21 cellular contexts compared by ENCODE assay signal in genomic region chr22:47151490-47151889, GRCh38.
DNase-seq lines count a peak whose midpoint lies in the region; ATAC-seq and TF ChIP-seq lines count a peak whose summit lies in the region.
"Had no signal": no experiment of that assay in that cellular context is flagged by ENCODE, and none has a peak within 500 bp of the region (broad histone marks: within the 10 kb centered on the region; RNA-seq: fewer than 3 reads in every experiment).

No MANE protein-coding gene starts in this region.

- no peak overlapping the region for H4K5ac ChIP-seq in IMR-90 (ENCODE audit: low read depth, low read length)

- H3K4ac ChIP-seq in IMR-90 (ENCODE audit: low read depth, low read length): no peak overlapping the region

- H3K27me3 ChIP-seq in IMR-90 (ENCODE audit: control insufficient read depth, insufficient read depth, low read length): no peaks in the 10 kb centered on the region
- H3K27me3 ChIP-seq in CD4-positive, alpha-beta T cell (ENCODE audit: control insufficient read depth, insufficient read depth, low read length): no peaks in the 10 kb centered on the region
- H3K27me3 ChIP-seq: colonic mucosa had no signal

- no peaks in the 10 kb centered on the region for H3K4me1 Mint-ChIP-seq in CD4-positive, alpha-beta T cell (ENCODE audit: low read depth)
- H3K4me1 Mint-ChIP-seq in activated CD8-positive, alpha-beta T cell treated with anti-CD3 and anti-CD28 coated beads, Interleukin-2, amount 10 ng/mL, durations not matched to agents 7 days and 5 days (ENCODE audit: low read depth): peaks cover 9% of the 10 kb centered on the region

- H2BK120ac ChIP-seq in IMR-90 (ENCODE audit: low read depth, low read length): no peak overlapping the region

- peak overlapping the region; percentile 27; the same call in 1 of the 2 replicates for H2AK5ac ChIP-seq in IMR-90 (ENCODE audit: low read depth, low read length)

- H3K4me3 ChIP-seq in IMR-90 (ENCODE audit: insufficient read depth, low read depth, low read length): no peak overlapping the region
- no peak overlapping the region for H3K4me3 ChIP-seq in astrocyte of the spinal cord (ENCODE audit: low read depth, low read length)
- H3K4me3 ChIP-seq: colonic mucosa, prostate gland, thoracic aorta had no signal

- H3K79me1 ChIP-seq in IMR-90 (ENCODE audit: low read depth in 1 of 2, low read length in 2 of 2): peaks cover 0 to 5% of the 10 kb centered on the region in 2 experiments; a peak in 1 of 4 replicates

- TF ChIP-seq RAD21 in IMR-90 (IDR thresholded peaks at IDR 0.05; ENCODE audit: low read length): no peak

- no peak overlapping the region for H3K4me3 Mint-ChIP-seq in CD4-positive, alpha-beta T cell
- no peak overlapping the region for H3K4me3 Mint-ChIP-seq in activated CD8-positive, alpha-beta T cell treated with anti-CD3 and anti-CD28 coated beads, Interleukin-2, amount 10 ng/mL, durations not matched to agents 7 days and 5 days
- H3K4me3 Mint-ChIP-seq: memory B cell, nephron, T-cell had no signal

- POLR2A ChIA-PET in IMR-90 (lab: Charles Lee; ENCODE audit: unreplicated experiment): no interaction called here
- POLR2A ChIA-PET in CD4-positive, alpha-beta T cell (lab: Charles Lee): no interaction called here
- POLR2A ChIA-PET in activated CD8-positive, alpha-beta T cell treated with anti-CD3 and anti-CD28 coated beads, Interleukin-2, amount 10 ng/mL, durations not matched to agents 7 days and 5 days (lab: Charles Lee): no interaction called here

- H3K4me1 ChIP-seq in IMR-90 (ENCODE audit: control insufficient read depth, insufficient read depth, low read length): peaks cover 16% of the 10 kb centered on the region
- H3K4me1 ChIP-seq: colonic mucosa had no signal

- no peak for TF ChIP-seq POLR2A in IMR-90 (IDR thresholded peaks at IDR 0.05; ENCODE audit: low read depth, low read length)

- H3K27ac ChIP-seq in IMR-90 (ENCODE audit: insufficient read depth, low read length): no peak overlapping the region
- no peak overlapping the region for H3K27ac ChIP-seq in CD4-positive, alpha-beta T cell (ENCODE audit: low read depth, low read length)
- H3K27ac ChIP-seq: colonic mucosa, epithelial cell of prostate, prostate gland, thoracic aorta had no signal

- no peak overlapping the region for H2BK15ac ChIP-seq in IMR-90 (ENCODE audit: low read depth, low read length)

- H2AFZ ChIP-seq in IMR-90 (replicated peaks; ENCODE audit: low read length, poor library complexity): no peak overlapping the region

- H3K14ac ChIP-seq in IMR-90 (replicated peaks; ENCODE audit: low read depth, low read length): no peak overlapping the region

- H3K36me3 Mint-ChIP-seq in CD4-positive, alpha-beta T cell (ENCODE audit: low read depth): peaks cover 9% of the 10 kb centered on the region
- no peaks in the 10 kb centered on the region for H3K36me3 Mint-ChIP-seq in activated CD8-positive, alpha-beta T cell treated with anti-CD3 and anti-CD28 coated beads, Interleukin-2, amount 10 ng/mL, durations not matched to agents 7 days and 5 days (ENCODE audit: low read depth)

- no peak overlapping the region for H2BK20ac ChIP-seq in IMR-90 (ENCODE audit: low read depth, low read length)

- H3K9me1 ChIP-seq in IMR-90 (ENCODE audit: insufficient read depth, low read length): 0 out of 2 replicates have a peak, but pooled peaks cover 3% of the 10 kb centered on the region

- no peak overlapping the region for H3K27ac Mint-ChIP-seq in CD4-positive, alpha-beta T cell
- no peak overlapping the region for H3K27ac Mint-ChIP-seq in activated CD8-positive, alpha-beta T cell treated with anti-CD3 and anti-CD28 coated beads, Interleukin-2, amount 10 ng/mL, durations not matched to agents 7 days and 5 days
- H3K27ac Mint-ChIP-seq: activated T-helper 2 cell treated with anti-CD3 and anti-CD28 coated beads, Interferon-gamma antibody, Interleukin-2, Interleukin-4, amounts not matched to agents 10 μg/mL and 5 μg/mL and 100 μg/mL, durations not matched to agents 14 hours and 24 hours and 36 hours; memory B cell; nephron; T-cell had no signal

- no TSS peak for BruUV-seq in IMR-90 (replicated peaks; lab: Mats Ljungman, UMichigan)

- in situ Hi-C loops in IMR-90 (cut with MboI; ENCODE audit: low sequenced_read_pairs): no loop called here
- in situ Hi-C loops in astrocyte of the spinal cord (cut with HindIII; ENCODE audit: low sequenced_read_pairs): no loop called here

- H4K8ac ChIP-seq in IMR-90 (ENCODE audit: low read depth in 2 of 2, low read length in 2 of 2): no peak overlapping the region

- dilution Hi-C loops in IMR-90 (cut with HindIII; ENCODE audit: low sequenced_read_pairs, unreplicated experiment): no loop called here

- no peak overlapping the region for H3K9ac ChIP-seq in IMR-90 (ENCODE audit: low read depth, low read length)

- H3K9me3 ChIP-seq in IMR-90 (ENCODE audit: control insufficient read depth, insufficient read depth, low read length): peaks cover 2% of the 10 kb centered on the region; the same call in 1 of the 2 replicates
- no peaks in the 10 kb centered on the region for H3K9me3 ChIP-seq in CD4-positive, alpha-beta T cell (ENCODE audit: control insufficient read depth, low read length)
- H3K9me3 ChIP-seq: colonic mucosa, prostate gland, thoracic aorta had no signal

- H3K9me3 Mint-ChIP-seq in CD4-positive, alpha-beta T cell: no peaks in the 10 kb centered on the region
- no peaks in the 10 kb centered on the region for H3K9me3 Mint-ChIP-seq in activated CD8-positive, alpha-beta T cell treated with anti-CD3 and anti-CD28 coated beads, Interleukin-2, amount 10 ng/mL, durations not matched to agents 7 days and 5 days (ENCODE audit: insufficient read depth)
- H3K9me3 Mint-ChIP-seq: activated T-helper 2 cell treated with anti-CD3 and anti-CD28 coated beads, Interferon-gamma antibody, Interleukin-2, Interleukin-4, amounts not matched to agents 10 μg/mL and 5 μg/mL and 100 μg/mL, durations not matched to agents 14 hours and 24 hours and 36 hours; memory B cell; nephron; T-cell had no signal

- H4K91ac ChIP-seq in IMR-90 (ENCODE audit: insufficient read depth, low read depth, low read length): no peak overlapping the region

- TF ChIP-seq CTCF in IMR-90 (conservative IDR thresholded peaks at IDR 0.05; ENCODE audit: low read depth, low read length) (no peak), astrocyte of the spinal cord (IDR thresholded peaks at IDR 0.05; ENCODE audit: low read depth, low read length) (no peak)
- no peak for TF ChIP-seq CTCF in CD4-positive, alpha-beta T cell (IDR thresholded peaks at IDR 0.05)

- H2AK9ac ChIP-seq in IMR-90 (replicated peaks; ENCODE audit: low read depth, low read length, poor library complexity): peak overlapping the region; percentile 3

- no peak overlapping the region for H3K56ac ChIP-seq in IMR-90 (ENCODE audit: extremely low read depth, insufficient read depth, low read length)

- H4K20me1 ChIP-seq in IMR-90 (ENCODE audit: insufficient read depth, low read length): no peaks in the 10 kb centered on the region

- 88% methylated on average over 5 of the region's 10 CpGs; no CpG with 5 or more reads in 1 of the 2 experiments for WGBS in IMR-90 (ENCODE audit: extremely low coverage in 2 of 2, insufficient read length in 1 of 2), 2 experiments

- H3K18ac ChIP-seq in IMR-90 (ENCODE audit: low read depth, low read length): no peak overlapping the region

- H3K4me2 ChIP-seq in IMR-90 (ENCODE audit: low read depth, low read length): no peak overlapping the region

- H3K23ac ChIP-seq in IMR-90 (ENCODE audit: low read depth, low read length): no peak overlapping the region

- CTCF ChIA-PET in IMR-90 (lab: Yijun Ruan, JAX): no interaction called here
- CTCF ChIA-PET in CD4-positive, alpha-beta T cell (lab: Charles Lee): no interaction called here
- CTCF ChIA-PET in activated CD8-positive, alpha-beta T cell treated with anti-CD3 and anti-CD28 coated beads, Interleukin-2, amount 10 ng/mL, durations not matched to agents 7 days and 5 days (lab: Charles Lee): no interaction called here

- DNase-seq in EH (ENCODE audit: low read depth) (peak; percentile 40), IMR-90 (peak; percentile 44), astrocyte of the spinal cord (ENCODE audit: low read depth, low spot score) (peak; percentile 52), lung microvascular endothelial cell (ENCODE audit: low read depth in 2 of 2) (peak; percentile 51 to 57), NCI-H1092 (lab: John Stamatoyannopoulos, UW) (no peak), SKM-1 treated with dmso at 0.1 percent for 144 hours (lab: John Stamatoyannopoulos, UW; ENCODE audit: unreplicated experiment) (no peak)
- DNase-seq in CD4-positive, alpha-beta T cell: no peak
- DNase-seq in activated CD8-positive, alpha-beta T cell treated with anti-CD3 and anti-CD28 coated beads, Interleukin-2, amount 10 ng/mL, durations not matched to agents 7 days and 5 days: no peak
- DNase-seq: activated CD4-positive, CD25-positive, alpha-beta regulatory T cell; Calu3; colonic mucosa; glutamatergic neuron; Kasumi-1; NCI-H146; T-cell had no signal

- no peaks in the 10 kb centered on the region for H3K36me3 ChIP-seq in IMR-90 (ENCODE audit: control insufficient read depth, insufficient read depth, low read length)
- H3K36me3 ChIP-seq: colonic mucosa, prostate gland, thoracic aorta had no signal

- no peak overlapping the region for H2BK5ac ChIP-seq in IMR-90 (ENCODE audit: low read depth, low read length, poor library complexity, severe bottlenecking)

- H3K27me3 Mint-ChIP-seq in CD4-positive, alpha-beta T cell: no peaks in the 10 kb centered on the region
- no peaks in the 10 kb centered on the region for H3K27me3 Mint-ChIP-seq in activated CD8-positive, alpha-beta T cell treated with anti-CD3 and anti-CD28 coated beads, Interleukin-2, amount 10 ng/mL, durations not matched to agents 7 days and 5 days (ENCODE audit: low read depth)
- H3K27me3 Mint-ChIP-seq: memory B cell, T-cell had no signal

- no peak for ATAC-seq in IMR-90 (ENCODE audit: low read depth)
- ATAC-seq in CD4-positive, alpha-beta T cell (ENCODE audit: poor library complexity): no peak
- no peak for ATAC-seq in activated CD8-positive, alpha-beta T cell treated with anti-CD3 and anti-CD28 coated beads, Interleukin-2, amount 10 ng/mL, durations not matched to agents 7 days and 5 days
- ATAC-seq: T-cell had no signal

- intact Hi-C loops in IMR-90 (cut with micrococcal nuclease): loop anchor here (10.0 kb wide), 1 partner anchor 307 kb away; no protein-coding TSS in a partner anchor
- intact Hi-C loops in CD4-positive, alpha-beta T cell (cut with DNase I, micrococcal nuclease): no loop called here

TF ChIP-seq in IMR-90, 13 proteins besides CTCF, POLR2A, EP300 and RAD21 (continues in another document):
- TF ChIP-seq SMC3 (IDR thresholded peaks at IDR 0.05; ENCODE audit: low read depth, low read length) (no peak), CEBPB (IDR thresholded peaks at IDR 0.05; ENCODE audit: low read depth, low read length) (no peak), MAFK (IDR thresholded peaks at IDR 0.05; ENCODE audit: low read depth, low read length) (no peak), USF2 (IDR thresholded peaks at IDR 0.05; ENCODE audit: low read depth, low read length) (no peak)

Comparison
In these comparisons a context has a peak if more than half of its experiments do, and no peak if none do; other contexts are left out.
1. DNase-seq: peak in EH (single experiment), IMR-90 (single experiment), astrocyte of the spinal cord (single experiment) and lung microvascular endothelial cell (2 of 2); none in NCI-H1092 (single experiment), CD4-positive, alpha-beta T cell (0 of 10), activated CD8-positive, alpha-beta T cell treated with anti-CD3 and anti-CD28 coated beads, Interleukin-2, amount 10 ng/mL, durations not matched to agents 7 days and 5 days (single experiment) and SKM-1 treated with dmso at 0.1 percent for 144 hours (single experiment).